In the genomic region with DNA sequence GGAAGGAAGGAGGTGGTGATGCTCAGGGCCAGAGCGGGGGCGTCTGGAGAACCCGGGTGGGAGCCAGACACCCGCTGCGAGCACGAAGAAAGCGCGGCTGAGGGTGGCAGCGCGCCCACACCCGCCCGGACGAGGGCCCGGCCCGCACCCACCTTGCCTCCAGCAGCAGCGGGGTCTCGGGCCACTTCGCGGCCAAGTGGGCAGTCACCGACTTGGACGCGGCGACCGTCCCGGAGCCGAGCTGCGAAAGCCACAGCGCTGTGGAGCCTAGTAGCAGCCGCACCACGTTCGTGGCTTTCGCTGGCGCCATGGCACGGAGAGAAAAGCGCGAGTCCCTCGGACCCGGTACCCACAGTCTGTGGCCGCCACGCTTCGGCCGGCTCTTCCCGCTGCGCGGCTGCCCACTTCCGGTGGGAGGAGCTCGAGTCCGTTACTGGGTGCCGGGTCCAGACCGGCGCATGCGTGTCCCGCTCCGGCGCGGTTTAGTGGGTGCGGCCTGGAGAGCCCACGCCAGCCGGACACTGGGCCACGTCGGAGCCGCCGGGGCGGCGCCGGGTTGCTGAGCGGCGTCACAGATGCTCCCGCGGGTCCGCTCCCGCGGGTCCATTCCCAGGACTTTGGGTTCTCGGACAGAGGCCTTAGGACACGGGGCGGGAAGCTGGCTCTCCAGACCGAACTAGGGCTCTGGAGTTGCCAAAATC, we compare ENCODE assay signal across 1 cellular context.
TF ChIP-seq lines count a peak whose summit lies in the region.

A gene with protein sequence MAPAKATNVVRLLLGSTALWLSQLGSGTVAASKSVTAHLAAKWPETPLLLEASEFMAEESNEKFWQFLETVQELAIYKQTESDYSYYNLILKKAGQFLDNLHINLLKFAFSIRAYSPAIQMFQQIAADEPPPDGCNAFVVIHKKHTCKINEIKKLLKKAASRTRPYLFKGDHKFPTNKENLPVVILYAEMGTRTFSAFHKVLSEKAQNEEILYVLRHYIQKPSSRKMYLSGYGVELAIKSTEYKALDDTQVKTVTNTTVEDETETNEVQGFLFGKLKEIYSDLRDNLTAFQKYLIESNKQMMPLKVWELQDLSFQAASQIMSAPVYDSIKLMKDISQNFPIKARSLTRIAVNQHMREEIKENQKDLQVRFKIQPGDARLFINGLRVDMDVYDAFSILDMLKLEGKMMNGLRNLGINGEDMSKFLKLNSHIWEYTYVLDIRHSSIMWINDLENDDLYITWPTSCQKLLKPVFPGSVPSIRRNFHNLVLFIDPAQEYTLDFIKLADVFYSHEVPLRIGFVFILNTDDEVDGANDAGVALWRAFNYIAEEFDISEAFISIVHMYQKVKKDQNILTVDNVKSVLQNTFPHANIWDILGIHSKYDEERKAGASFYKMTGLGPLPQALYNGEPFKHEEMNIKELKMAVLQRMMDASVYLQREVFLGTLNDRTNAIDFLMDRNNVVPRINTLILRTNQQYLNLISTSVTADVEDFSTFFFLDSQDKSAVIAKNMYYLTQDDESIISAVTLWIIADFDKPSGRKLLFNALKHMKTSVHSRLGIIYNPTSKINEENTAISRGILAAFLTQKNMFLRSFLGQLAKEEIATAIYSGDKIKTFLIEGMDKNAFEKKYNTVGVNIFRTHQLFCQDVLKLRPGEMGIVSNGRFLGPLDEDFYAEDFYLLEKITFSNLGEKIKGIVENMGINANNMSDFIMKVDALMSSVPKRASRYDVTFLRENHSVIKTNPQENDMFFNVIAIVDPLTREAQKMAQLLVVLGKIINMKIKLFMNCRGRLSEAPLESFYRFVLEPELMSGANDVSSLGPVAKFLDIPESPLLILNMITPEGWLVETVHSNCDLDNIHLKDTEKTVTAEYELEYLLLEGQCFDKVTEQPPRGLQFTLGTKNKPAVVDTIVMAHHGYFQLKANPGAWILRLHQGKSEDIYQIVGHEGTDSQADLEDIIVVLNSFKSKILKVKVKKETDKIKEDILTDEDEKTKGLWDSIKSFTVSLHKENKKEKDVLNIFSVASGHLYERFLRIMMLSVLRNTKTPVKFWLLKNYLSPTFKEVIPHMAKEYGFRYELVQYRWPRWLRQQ (N-terminal part only) (minus strand): TSS at position 399 of the 701 bp plus-strand sequence. CDS start 89 bp downstream, at position 310.

TF ChIP-seq in K562, 482 proteins besides CTCF, POLR2A, EP300 and RAD21 (continued from another document and continues in another):
- TF ChIP-seq, protein P1, sequence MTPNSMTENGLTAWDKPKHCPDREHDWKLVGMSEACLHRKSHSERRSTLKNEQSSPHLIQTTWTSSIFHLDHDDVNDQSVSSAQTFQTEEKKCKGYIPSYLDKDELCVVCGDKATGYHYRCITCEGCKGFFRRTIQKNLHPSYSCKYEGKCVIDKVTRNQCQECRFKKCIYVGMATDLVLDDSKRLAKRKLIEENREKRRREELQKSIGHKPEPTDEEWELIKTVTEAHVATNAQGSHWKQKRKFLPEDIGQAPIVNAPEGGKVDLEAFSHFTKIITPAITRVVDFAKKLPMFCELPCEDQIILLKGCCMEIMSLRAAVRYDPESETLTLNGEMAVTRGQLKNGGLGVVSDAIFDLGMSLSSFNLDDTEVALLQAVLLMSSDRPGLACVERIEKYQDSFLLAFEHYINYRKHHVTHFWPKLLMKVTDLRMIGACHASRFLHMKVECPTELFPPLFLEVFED (CRISPR knock-in tag; conservative IDR thresholded peaks at IDR 0.05), result no peak
- TF ChIP-seq LEF1 (IDR thresholded peaks at IDR 0.05), result no peak
- peak; percentile 46; the same call in 1 of the 2 replicates for TF ChIP-seq SIN3B (IDR thresholded peaks at IDR 0.05; ENCODE audit: low read depth)
- TF ChIP-seq, protein P2, sequence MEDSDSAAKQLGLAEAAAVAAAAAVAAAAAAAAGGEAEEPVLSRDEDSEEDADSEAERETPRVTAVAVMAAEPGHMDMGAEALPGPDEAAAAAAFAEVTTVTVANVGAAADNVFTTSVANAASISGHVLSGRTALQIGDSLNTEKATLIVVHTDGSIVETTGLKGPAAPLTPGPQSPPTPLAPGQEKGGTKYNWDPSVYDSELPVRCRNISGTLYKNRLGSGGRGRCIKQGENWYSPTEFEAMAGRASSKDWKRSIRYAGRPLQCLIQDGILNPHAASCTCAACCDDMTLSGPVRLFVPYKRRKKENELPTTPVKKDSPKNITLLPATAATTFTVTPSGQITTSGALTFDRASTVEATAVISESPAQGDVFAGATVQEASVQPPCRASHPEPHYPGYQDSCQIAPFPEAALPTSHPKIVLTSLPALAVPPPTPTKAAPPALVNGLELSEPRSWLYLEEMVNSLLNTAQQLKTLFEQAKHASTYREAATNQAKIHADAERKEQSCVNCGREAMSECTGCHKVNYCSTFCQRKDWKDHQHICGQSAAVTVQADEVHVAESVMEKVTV (CRISPR knock-in tag; IDR thresholded peaks at IDR 0.05), result no peak
- TF ChIP-seq POLR2B (IDR thresholded peaks at IDR 0.05; ENCODE audit: low read depth, partially characterized antibody), result peak; percentile 78
- no peak for TF ChIP-seq CHD4 (IDR thresholded peaks at IDR 0.05; ENCODE audit: insufficient read depth, insufficient replicate concordance, low read depth, low read length, poor library complexity, severe bottlenecking)
- TF ChIP-seq ETV6 (IDR thresholded peaks at IDR 0.05; ENCODE audit: borderline replicate concordance in 1 of 2, low read depth in 2 of 2, low read length in 1 of 2), result no peak
- no peak for TF ChIP-seq ETV6 (CRISPR knock-in tag; IDR thresholded peaks at IDR 0.05; ENCODE audit: borderline replicate concordance)
- no peak for TF ChIP-seq HDAC8 (tag; IDR thresholded peaks at IDR 0.05)
- peak; percentile 68 for TF ChIP-seq RB1 (IDR thresholded peaks at IDR 0.05; ENCODE audit: low read depth)
- TF ChIP-seq, protein P3, sequence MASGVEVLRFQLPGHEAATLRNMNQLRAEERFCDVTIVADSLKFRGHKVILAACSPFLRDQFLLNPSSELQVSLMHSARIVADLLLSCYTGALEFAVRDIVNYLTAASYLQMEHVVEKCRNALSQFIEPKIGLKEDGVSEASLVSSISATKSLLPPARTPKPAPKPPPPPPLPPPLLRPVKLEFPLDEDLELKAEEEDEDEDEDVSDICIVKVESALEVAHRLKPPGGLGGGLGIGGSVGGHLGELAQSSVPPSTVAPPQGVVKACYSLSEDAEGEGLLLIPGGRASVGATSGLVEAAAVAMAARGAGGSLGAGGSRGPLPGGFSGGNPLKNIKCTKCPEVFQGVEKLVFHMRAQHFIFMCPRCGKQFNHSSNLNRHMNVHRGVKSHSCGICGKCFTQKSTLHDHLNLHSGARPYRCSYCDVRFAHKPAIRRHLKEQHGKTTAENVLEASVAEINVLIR (CRISPR knock-in tag; IDR thresholded peaks at IDR 0.05), result no peak
- TF ChIP-seq CBX1 (IDR thresholded peaks at IDR 0.05; ENCODE audit: low read depth), result 0 out of 2 replicates have a peak, but pooled peaks have one; percentile 47
- peak; percentile 78 for TF ChIP-seq SAP30 (IDR thresholded peaks at IDR 0.05; ENCODE audit: borderline replicate concordance, insufficient read depth, low read depth, low read length, poor library complexity, severe bottlenecking)
- no peak for TF ChIP-seq MED1 (CRISPR knock-in tag; IDR thresholded peaks at IDR 0.05; ENCODE audit: borderline replicate concordance)
- TF ChIP-seq SUPT5H (IDR thresholded peaks at IDR 0.05), result peak; percentile 89
- TF ChIP-seq FOSL1 (tag; conservative IDR thresholded peaks at IDR 0.05), result no peak
- TF ChIP-seq, protein P4, sequence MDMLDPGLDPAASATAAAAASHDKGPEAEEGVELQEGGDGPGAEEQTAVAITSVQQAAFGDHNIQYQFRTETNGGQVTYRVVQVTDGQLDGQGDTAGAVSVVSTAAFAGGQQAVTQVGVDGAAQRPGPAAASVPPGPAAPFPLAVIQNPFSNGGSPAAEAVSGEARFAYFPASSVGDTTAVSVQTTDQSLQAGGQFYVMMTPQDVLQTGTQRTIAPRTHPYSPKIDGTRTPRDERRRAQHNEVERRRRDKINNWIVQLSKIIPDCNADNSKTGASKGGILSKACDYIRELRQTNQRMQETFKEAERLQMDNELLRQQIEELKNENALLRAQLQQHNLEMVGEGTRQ (CRISPR knock-in tag; IDR thresholded peaks at IDR 0.05), result no peak
- TF ChIP-seq, protein P5, sequence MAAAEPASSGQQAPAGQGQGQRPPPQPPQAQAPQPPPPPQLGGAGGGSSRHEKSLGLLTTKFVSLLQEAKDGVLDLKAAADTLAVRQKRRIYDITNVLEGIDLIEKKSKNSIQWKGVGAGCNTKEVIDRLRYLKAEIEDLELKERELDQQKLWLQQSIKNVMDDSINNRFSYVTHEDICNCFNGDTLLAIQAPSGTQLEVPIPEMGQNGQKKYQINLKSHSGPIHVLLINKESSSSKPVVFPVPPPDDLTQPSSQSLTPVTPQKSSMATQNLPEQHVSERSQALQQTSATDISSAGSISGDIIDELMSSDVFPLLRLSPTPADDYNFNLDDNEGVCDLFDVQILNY (CRISPR knock-in tag; IDR thresholded peaks at IDR 0.05), result no peak
- no peak for TF ChIP-seq ZNF561 (CRISPR knock-in tag; conservative IDR thresholded peaks at IDR 0.05)
- TF ChIP-seq, protein P6, sequence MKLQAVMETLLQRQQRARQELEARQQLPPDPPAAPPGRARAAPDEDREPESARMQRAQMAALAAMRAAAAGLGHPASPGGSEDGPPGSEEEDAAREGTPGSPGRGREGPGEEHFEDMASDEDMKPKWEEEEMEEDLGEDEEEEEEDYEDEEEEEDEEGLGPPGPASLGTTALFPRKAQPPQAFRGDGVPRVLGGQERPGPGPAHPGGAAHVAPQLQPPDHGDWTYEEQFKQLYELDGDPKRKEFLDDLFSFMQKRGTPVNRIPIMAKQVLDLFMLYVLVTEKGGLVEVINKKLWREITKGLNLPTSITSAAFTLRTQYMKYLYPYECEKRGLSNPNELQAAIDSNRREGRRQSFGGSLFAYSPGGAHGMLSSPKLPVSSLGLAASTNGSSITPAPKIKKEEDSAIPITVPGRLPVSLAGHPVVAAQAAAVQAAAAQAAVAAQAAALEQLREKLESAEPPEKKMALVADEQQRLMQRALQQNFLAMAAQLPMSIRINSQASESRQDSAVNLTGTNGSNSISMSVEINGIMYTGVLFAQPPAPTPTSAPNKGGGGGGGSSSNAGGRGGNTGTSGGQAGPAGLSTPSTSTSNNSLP (IDR thresholded peaks at IDR 0.05; ENCODE audit: borderline replicate concordance, low read depth, low read length), result no peak
- no peak for TF ChIP-seq ILK (tag; IDR thresholded peaks at IDR 0.05; ENCODE audit: borderline replicate concordance, low read depth)
- TF ChIP-seq ZNF133 (CRISPR knock-in tag; IDR thresholded peaks at IDR 0.05), result no peak
- no peak for TF ChIP-seq ZNF282 (CRISPR knock-in tag; IDR thresholded peaks at IDR 0.05)
- no peak for TF ChIP-seq NCOA2 (IDR thresholded peaks at IDR 0.05; ENCODE audit: partially characterized antibody in 2 of 2)
- no peak for TF ChIP-seq EWSR1 (IDR thresholded peaks at IDR 0.05; ENCODE audit: borderline replicate concordance, low read depth, partially characterized antibody)
- no peak for TF ChIP-seq OTX1 (CRISPR knock-in tag; IDR thresholded peaks at IDR 0.05)
- TF ChIP-seq ZNF311 (CRISPR knock-in tag; IDR thresholded peaks at IDR 0.05), result no peak
- no peak for TF ChIP-seq ZBTB7A (IDR thresholded peaks at IDR 0.05; ENCODE audit: borderline replicate concordance, control insufficient read depth, low read depth, low read length)
- no peak for TF ChIP-seq RBM17 (IDR thresholded peaks at IDR 0.05; ENCODE audit: borderline replicate concordance, low read depth, low read length)
- TF ChIP-seq, protein P7, sequence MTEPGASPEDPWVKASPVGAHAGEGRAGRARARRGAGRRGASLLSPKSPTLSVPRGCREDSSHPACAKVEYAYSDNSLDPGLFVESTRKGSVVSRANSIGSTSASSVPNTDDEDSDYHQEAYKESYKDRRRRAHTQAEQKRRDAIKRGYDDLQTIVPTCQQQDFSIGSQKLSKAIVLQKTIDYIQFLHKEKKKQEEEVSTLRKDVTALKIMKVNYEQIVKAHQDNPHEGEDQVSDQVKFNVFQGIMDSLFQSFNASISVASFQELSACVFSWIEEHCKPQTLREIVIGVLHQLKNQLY (CRISPR knock-in tag; conservative IDR thresholded peaks at IDR 0.05), result no peak
- TF ChIP-seq, protein P8, sequence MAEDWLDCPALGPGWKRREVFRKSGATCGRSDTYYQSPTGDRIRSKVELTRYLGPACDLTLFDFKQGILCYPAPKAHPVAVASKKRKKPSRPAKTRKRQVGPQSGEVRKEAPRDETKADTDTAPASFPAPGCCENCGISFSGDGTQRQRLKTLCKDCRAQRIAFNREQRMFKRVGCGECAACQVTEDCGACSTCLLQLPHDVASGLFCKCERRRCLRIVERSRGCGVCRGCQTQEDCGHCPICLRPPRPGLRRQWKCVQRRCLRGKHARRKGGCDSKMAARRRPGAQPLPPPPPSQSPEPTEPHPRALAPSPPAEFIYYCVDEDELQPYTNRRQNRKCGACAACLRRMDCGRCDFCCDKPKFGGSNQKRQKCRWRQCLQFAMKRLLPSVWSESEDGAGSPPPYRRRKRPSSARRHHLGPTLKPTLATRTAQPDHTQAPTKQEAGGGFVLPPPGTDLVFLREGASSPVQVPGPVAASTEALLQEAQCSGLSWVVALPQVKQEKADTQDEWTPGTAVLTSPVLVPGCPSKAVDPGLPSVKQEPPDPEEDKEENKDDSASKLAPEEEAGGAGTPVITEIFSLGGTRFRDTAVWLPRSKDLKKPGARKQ (CRISPR knock-in tag; IDR thresholded peaks at IDR 0.05), result no peak
- TF ChIP-seq ZNF766 (CRISPR knock-in tag; conservative IDR thresholded peaks at IDR 0.05), result no peak
- TF ChIP-seq U2AF1 (optimal IDR thresholded peaks at IDR 0.05; ENCODE audit: low read depth, low read length), result peak; percentile 25
- TF ChIP-seq XRCC4 (IDR thresholded peaks at IDR 0.05; ENCODE audit: extremely low read depth, insufficient read depth, insufficient read length), result no peak
- peak; percentile 76 for TF ChIP-seq MEIS2 (IDR thresholded peaks at IDR 0.05; ENCODE audit: partially characterized antibody)
- TF ChIP-seq PTRF (tag; IDR thresholded peaks at IDR 0.05), result no peak
- TF ChIP-seq MYBL2 (IDR thresholded peaks at IDR 0.05; ENCODE audit: low read depth), result 0 out of 2 replicates have a peak, but pooled peaks have one; percentile 21
- no peak for TF ChIP-seq MYBL2 (CRISPR knock-in tag; IDR thresholded peaks at IDR 0.05; ENCODE audit: borderline replicate concordance)
- no peak for TF ChIP-seq ZNF217 (CRISPR knock-in tag; IDR thresholded peaks at IDR 0.05)
- peak; percentile 96 to 97 for TF ChIP-seq NRF1 (conservative IDR thresholded peaks at IDR 0.05 in 1 of 2, IDR thresholded peaks at IDR 0.05 in 1 of 2)
- TF ChIP-seq PCBP1 (IDR thresholded peaks at IDR 0.05; ENCODE audit: low read depth, low read length, poor library complexity, severe bottlenecking), result no peak
- no peak for TF ChIP-seq KHSRP (IDR thresholded peaks at IDR 0.05)
- TF ChIP-seq SMAD4 (CRISPR knock-in tag; conservative IDR thresholded peaks at IDR 0.05), result 0 out of 2 replicates have a peak, but pooled peaks have one; percentile 29
- no peak for TF ChIP-seq WHSC1 (IDR thresholded peaks at IDR 0.05; ENCODE audit: low read length)
- TF ChIP-seq ZNF695 (CRISPR knock-in tag; IDR thresholded peaks at IDR 0.05), result no peak
- TF ChIP-seq KLF1 (tag; IDR thresholded peaks at IDR 0.05), result no peak
- TF ChIP-seq CBFB (CRISPR knock-in tag; IDR thresholded peaks at IDR 0.05), result peak; percentile 86
- no peak for TF ChIP-seq TCF3 (CRISPR knock-in tag; IDR thresholded peaks at IDR 0.05)
- TF ChIP-seq RBM39 (optimal IDR thresholded peaks at IDR 0.05; ENCODE audit: low read depth, low read length), result no peak
- TF ChIP-seq CREBBP (IDR thresholded peaks at IDR 0.05; ENCODE audit: low read depth, low read length), result no peak
- TF ChIP-seq TRIM24 (IDR thresholded peaks at IDR 0.05), result peak in 1 of 2 experiments; percentile 54; a peak in 2 of 4 replicates
- TF ChIP-seq, protein P9, sequence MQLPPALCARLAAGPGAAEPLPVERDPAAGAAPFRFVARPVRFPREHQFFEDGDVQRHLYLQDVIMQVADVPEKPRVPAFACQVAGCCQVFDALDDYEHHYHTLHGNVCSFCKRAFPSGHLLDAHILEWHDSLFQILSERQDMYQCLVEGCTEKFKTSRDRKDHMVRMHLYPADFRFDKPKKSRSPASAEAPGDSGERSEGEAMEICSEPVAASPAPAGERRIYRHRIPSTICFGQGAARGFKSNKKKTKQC (CRISPR knock-in tag; IDR thresholded peaks at IDR 0.05), result peak; percentile 72; the same call in 1 of the 2 replicates
- TF ChIP-seq HDGF (IDR thresholded peaks at IDR 0.05), result no peak
